Comparison of ENCODE assay signal across 30 cellular contexts in genomic region chr10:90417466-90418210, GRCh38.
DNase-seq lines count a peak whose midpoint lies in the region; ATAC-seq and TF ChIP-seq lines count a peak whose summit lies in the region.
"Had no signal": no experiment of that assay in that cellular context is flagged by ENCODE, and none has a peak within 500 bp of the region (broad histone marks: within the 10 kb centered on the region; RNA-seq: fewer than 3 reads in every experiment).

No MANE protein-coding gene starts in this region.

- H3K36me3 ChIP-seq in RWPE2 (ENCODE audit: low read depth): no peaks in the 10 kb centered on the region
- H3K36me3 ChIP-seq in fibroblast of lung (ENCODE audit: control insufficient read depth, insufficient read depth, low read length): no peaks in the 10 kb centered on the region
- H3K36me3 ChIP-seq in osteoblast (ENCODE audit: insufficient read depth, low read length): no peaks in the 10 kb centered on the region
- H3K36me3 ChIP-seq: BLaER1 treated with 17β-estradiol and CSF1 and Interleukin-3, amounts not matched to agents 10 nM and 100 nM; lower lobe of right lung; ovary; upper lobe of left lung had no signal

- ATAC-seq in RWPE2 (ENCODE audit: low read depth) (no peak), GM18861 (IDR thresholded peaks at IDR 0.05; ENCODE audit: unreplicated experiment) (no peak)
- ATAC-seq: activated CD8-positive, alpha-beta T cell treated with anti-CD3 and anti-CD28 coated beads, Interleukin-2, amount 10 ng/mL, durations not matched to agents 7 days and 5 days; lower lobe of right lung; mucosa of descending colon; right cardiac atrium; stimulated activated effector memory CD8-positive, alpha-beta T cell treated with anti-CD3 and anti-CD28 coated beads, Interleukin-12 subunit alpha, Interleukin-12 subunit beta, amount 100 ng/mL, for 72 hours; T-helper 17 cell had no signal

- H4K20me1 ChIP-seq in fibroblast of lung (ENCODE audit: control insufficient read depth, extremely low read depth, insufficient read depth, low read length) (no peaks in the 10 kb centered on the region), osteoblast (ENCODE audit: insufficient read depth, low read length) (no peaks in the 10 kb centered on the region)
- H4K20me1 ChIP-seq: BLaER1 treated with 17β-estradiol and CSF1 and Interleukin-3, amounts not matched to agents 10 nM and 100 nM had no signal

- H3K27ac ChIP-seq in RWPE2 (ENCODE audit: poor library complexity, severe bottlenecking) (peak overlapping the region; percentile 85), fibroblast of lung (ENCODE audit: insufficient read depth, low read length) (peak overlapping the region; percentile 48), osteoblast (ENCODE audit: low read depth, low read length) (peak overlapping the region; percentile 72)
- H3K27ac ChIP-seq: BLaER1 treated with 17β-estradiol and CSF1 and Interleukin-3, amounts not matched to agents 10 nM and 100 nM; lower lobe of right lung; ovary; upper lobe of left lung had no signal

- H3K9ac ChIP-seq in fibroblast of lung (ENCODE audit: insufficient read depth, low read length): no peak overlapping the region
- H3K9ac ChIP-seq: BLaER1 treated with 17β-estradiol and CSF1 and Interleukin-3, amounts not matched to agents 10 nM and 100 nM; SK-N-SH had no signal

- H3K27me3 ChIP-seq in RWPE2 (ENCODE audit: insufficient read depth, poor library complexity, severe bottlenecking) (no peaks in the 10 kb centered on the region), fibroblast of lung (ENCODE audit: control insufficient read depth, insufficient read depth, low read length) (no peaks in the 10 kb centered on the region), osteoblast (ENCODE audit: insufficient read depth, low read length) (no peaks in the 10 kb centered on the region)
- H3K27me3 ChIP-seq: BLaER1 treated with 17β-estradiol and CSF1 and Interleukin-3, amounts not matched to agents 10 nM and 100 nM; ovary; upper lobe of left lung had no signal

- H3K79me2 ChIP-seq in fibroblast of lung (ENCODE audit: control insufficient read depth, insufficient read depth, low read length): no peaks in the 10 kb centered on the region
- no peaks in the 10 kb centered on the region for H3K79me2 ChIP-seq in osteoblast (ENCODE audit: insufficient read depth, low read length)

- H3K9me3 ChIP-seq in RWPE2 (ENCODE audit: severe bottlenecking) (no peaks in the 10 kb centered on the region), fibroblast of lung (ENCODE audit: control insufficient read depth, insufficient read depth, low read depth, low read length) (no peaks in the 10 kb centered on the region), osteoblast (ENCODE audit: low read depth, low read length) (no peaks in the 10 kb centered on the region)
- H3K9me3 ChIP-seq: BLaER1 treated with 17β-estradiol and CSF1 and Interleukin-3, amounts not matched to agents 10 nM and 100 nM; lower lobe of right lung; mucosa of descending colon; ovary; SK-N-SH; upper lobe of left lung had no signal

- in situ Hi-C loops in GM13977 (cut with MboI; ENCODE audit: low pct_unique_long_range_greater_than_20kb, low sequenced_read_pairs, unreplicated experiment): no loop called here

- H3K4me3 ChIP-seq in RWPE2 (ENCODE audit: severe bottlenecking) (no peak overlapping the region), fibroblast of lung (replicated peaks in 1 of 4; ENCODE audit: control extremely low read depth in 1 of 4, insufficient read depth in 1 of 4, low read depth in 3 of 4, low read length in 4 of 4) (no peak overlapping the region), osteoblast (ENCODE audit: insufficient read depth, low read length) (no peak overlapping the region)
- H3K4me3 ChIP-seq: BLaER1 treated with 17β-estradiol and CSF1 and Interleukin-3, amounts not matched to agents 10 nM and 100 nM; lower lobe of right lung; mucosa of descending colon; ovary; upper lobe of left lung had no signal

- no peak overlapping the region for H2AFZ ChIP-seq in fibroblast of lung (ENCODE audit: low read length)
- peak overlapping the region; percentile 38 for H2AFZ ChIP-seq in osteoblast (ENCODE audit: low read length)

- H3K4me2 ChIP-seq in fibroblast of lung (ENCODE audit: extremely low read depth, insufficient read depth, low read length) (no peak overlapping the region), osteoblast (ENCODE audit: insufficient read depth, low read length) (no peak overlapping the region)
- H3K4me2 ChIP-seq: BLaER1 treated with 17β-estradiol and CSF1 and Interleukin-3, amounts not matched to agents 10 nM and 100 nM; SK-N-SH had no signal

- TF ChIP-seq CTCF in RWPE2 (IDR thresholded peaks at IDR 0.05; ENCODE audit: poor library complexity, severe bottlenecking) (no peak), fibroblast of lung (conservative IDR thresholded peaks at IDR 0.05 in 1 of 2, IDR thresholded peaks at IDR 0.05 in 1 of 2; ENCODE audit: low read depth in 1 of 2, low read length in 2 of 2) (no peak), osteoblast (IDR thresholded peaks at IDR 0.05; ENCODE audit: extremely low read depth, low read depth, low read length) (no peak), GM13977 (IDR thresholded peaks at IDR 0.05; ENCODE audit: extremely low read depth, insufficient read depth, missing control alignments) (no peak)

- H3K4me1 ChIP-seq in RWPE2 (ENCODE audit: insufficient read depth, poor library complexity, severe bottlenecking) (peaks cover 53% of the 10 kb centered on the region), fibroblast of lung (ENCODE audit: control insufficient read depth, extremely low read depth, insufficient read depth, low read length) (peaks cover 13% of the 10 kb centered on the region), osteoblast (ENCODE audit: insufficient read depth, low read length) (peaks cover 40% of the 10 kb centered on the region)
- H3K4me1 ChIP-seq: lower lobe of right lung, upper lobe of left lung had no signal

- DNase-seq in HCEC 1CT (peak; percentile 13), RWPE2 (ENCODE audit: low spot score) (no peak), fibroblast of lung (ENCODE audit: low read depth in 2 of 2) (peak in 1 of 2 donors; percentile 32), osteoblast (ENCODE audit: insufficient read length, low spot score, missing footprints) (no peak), GM13977 (ENCODE audit: low spot score) (no peak), NCI-H1694 (lab: John Stamatoyannopoulos, UW) (no peak)
- DNase-seq: activated CD8-positive, alpha-beta T cell treated with anti-CD3 and anti-CD28 coated beads, Interleukin-2, amount 10 ng/mL, durations not matched to agents 7 days and 5 days; activated effector memory CD4-positive, alpha-beta T cell treated with Interleukin-2 at 50 U/mL for 16 hours; activated T-cell treated with anti-CD3 and anti-CD28 coated beads for 4 hours; aorta; COR-L47; DMS79 treated with DMSO at 0.1 percent for 48 hours; endodermal cell; GOT3; KBM-7; kidney; lower lobe of right lung; mucosa of descending colon; NCI-H1436 treated with DMSO at 0.1 percent for 48 hours; ovary; right cardiac atrium; SK-N-SH; stimulated activated CD4-positive, alpha-beta T cell treated with anti-CD3 and anti-CD28 coated beads, Interleukin-12 subunit alpha, Interleukin-12 subunit beta, amount 100 ng/mL, for 4 hours; stimulated activated CD4-positive, alpha-beta T cell treated with anti-CD3 and anti-CD28 coated beads, Interleukin-4, amount 100 ng/mL, for 24 hours; substantia nigra; T-helper 17 cell; upper lobe of left lung had no signal
